ENCODE assay signal across 8 cellular contexts in genomic region chr1:65146908-65147423, GRCh38. TPM values are rescaled to one million over a fixed set of nuclear protein-coding genes. Genes with fewer than 3 reads are reported as not detected.
DNase-seq lines count a peak whose midpoint lies in the region; FAIRE-seq and TF ChIP-seq lines count a peak whose summit lies in the region.

No MANE protein-coding gene starts in this region.

- H3K27ac ChIP-seq in coronary artery, result peak overlapping the region; percentile 90 to 95

- H3K4me3 ChIP-seq in coronary artery, result peak overlapping the region; percentile 84

- TF ChIP-seq CTCF in CD14-positive monocyte (IDR thresholded peaks at IDR 0.05) (no peak), coronary artery (IDR thresholded peaks at IDR 0.05) (no peak), nephron progenitor cell (IDR thresholded peaks at IDR 0.05) (no peak), GM20000 (IDR thresholded peaks at IDR 0.05; ENCODE audit: extremely low read depth, missing control alignments) (no peak)

- H3K27ac Mint-ChIP-seq in CD14-positive monocyte, result no peak overlapping the region
- H3K27ac Mint-ChIP-seq in nephron progenitor cell, result no peak overlapping the region

- H3K4me1 Mint-ChIP-seq in CD14-positive monocyte, result peaks cover 18% of the 10 kb centered on the region
- H3K4me1 Mint-ChIP-seq in nephron progenitor cell, result peaks cover 21% of the 10 kb centered on the region

- FAIRE-seq in RCC 7860 (lab: Jason Lieb, UNC), result no peak

- H3K27me3 Mint-ChIP-seq in CD14-positive monocyte (ENCODE audit: low read depth in 3 of 3) (peaks cover 15 to 37% (median 23%) of the 10 kb centered on the region in 3 donors), nephron progenitor cell (ENCODE audit: low read depth, poor library complexity) (peaks cover 59% of the 10 kb centered on the region)

- intact Hi-C loops in CD14-positive monocyte (cut with micrococcal nuclease), result loop anchor here in 1 of 2 donors (5.0 kb wide), 1 partner anchor 60 kb away; no protein-coding TSS in a partner anchor

- H3K36me3 Mint-ChIP-seq in CD14-positive monocyte, result peaks cover 0 to 5% of the 10 kb centered on the region in 2 donors
- peaks cover 13% of the 10 kb centered on the region for H3K36me3 Mint-ChIP-seq in nephron progenitor cell (ENCODE audit: low read depth)

- H3K9me3 Mint-ChIP-seq in CD14-positive monocyte, result peaks cover 0 to 1% (median 0%) of the 10 kb centered on the region in 7 donors
- no peaks in the 10 kb centered on the region for H3K9me3 Mint-ChIP-seq in nephron progenitor cell

- H3K4me3 Mint-ChIP-seq in CD14-positive monocyte, result peak overlapping the region; percentile 92 to 93
- H3K4me3 Mint-ChIP-seq in nephron progenitor cell, result peak overlapping the region; percentile 83

- DNase-seq in CD14-positive monocyte (ENCODE audit: low spot score), result no peak
- DNase-seq in HT-29 (ENCODE audit: low spot score), result peak; percentile 27
- no peak for DNase-seq in coronary artery (ENCODE audit: low spot score)
- DNase-seq in nephron progenitor cell, result no peak
- no peak for DNase-seq in activated CD4-positive, CD25-positive, alpha-beta regulatory T cell treated with anti-CD3 and anti-CD28 coated beads, Interleukin-2, amount 50 U/mL, for 72 hours
- DNase-seq in activated CD8-positive, alpha-beta memory T cell treated with anti-CD3 and anti-CD28 coated beads for 24 hours, result no peak
- no peak for DNase-seq in RCC 7860 (ENCODE audit: low spot score)
- no peak for DNase-seq in GM20000 (ENCODE audit: low spot score)

RNA-seq across cellular contexts. Expression of gene AK4, which starts 1.0 kb away (rescaled TPM):
- polyA plus RNA-seq in CD14-positive monocyte, result 1 to 10 TPM; 6.7 to 9.9 TPM
- 35.0 and 41.3 TPM in 2 replicates for total RNA-seq in HT-29 (2014; rRNA removed; shearing (Covaris generic))
